21 cellular contexts compared by ENCODE assay signal in genomic region chr13:42750858-42751257, GRCh38. TPM values are rescaled to one million over a fixed set of nuclear protein-coding genes. Genes with fewer than 3 reads are reported as not detected.
DNase-seq lines count a peak whose midpoint lies in the region; ATAC-seq and TF ChIP-seq lines count a peak whose summit lies in the region.
"Had no signal": no experiment of that assay in that cellular context is flagged by ENCODE, and none has a peak within 500 bp of the region (broad histone marks: within the 10 kb centered on the region; RNA-seq: fewer than 3 reads in every experiment).

No MANE protein-coding gene starts in this region.

- WGBS in H9 (ENCODE audit: extremely low coverage, insufficient read length, low lambda C conversion rate), result no CpG with 5 or more reads among the region's 7 CpGs

- no peak overlapping the region for H2BK12ac ChIP-seq in H9 (ENCODE audit: insufficient read length, low read depth, low read length)

- H3K9ac ChIP-seq in H9 (ENCODE audit: extremely low read depth, insufficient read length, low read length), result no peak overlapping the region

- no peak overlapping the region for H3T11ph ChIP-seq in H9 (ENCODE audit: low read length)

- H3K23ac ChIP-seq in H9 (ENCODE audit: insufficient read length, low read depth, low read length), result no peak overlapping the region

- H3K27ac ChIP-seq in H9 (ENCODE audit: insufficient read length, low read depth, low read length), result no peak overlapping the region
- H3K27ac ChIP-seq in naive thymus-derived CD4-positive, alpha-beta T cell (ENCODE audit: low read depth, low read length), result no peak overlapping the region
- no peak overlapping the region for H3K27ac ChIP-seq in ascending aorta
- H3K27ac ChIP-seq: PC-9, SK-N-MC had no signal

- H3K4me3 ChIP-seq in MG63 (no peak overlapping the region), ascending aorta (no peak overlapping the region)
- H3K4me3 ChIP-seq in naive thymus-derived CD4-positive, alpha-beta T cell (ENCODE audit: low read length), result no peak overlapping the region
- H3K4me3 ChIP-seq: PC-9, SK-N-MC had no signal

- peak overlapping the region; percentile 26 for H2BK20ac ChIP-seq in H9 (ENCODE audit: low read depth, low read length, poor library complexity, severe bottlenecking)

- no peak overlapping the region for H3K4ac ChIP-seq in H9 (ENCODE audit: low read depth, low read length)

- H3K9me3 Mint-ChIP-seq in H9 (no peaks in the 10 kb centered on the region), osteocyte (ENCODE audit: unreplicated experiment) (no peaks in the 10 kb centered on the region)
- H3K9me3 Mint-ChIP-seq in naive thymus-derived CD4-positive, alpha-beta T cell, result no peaks in the 10 kb centered on the region
- H3K9me3 Mint-ChIP-seq: HFFc6 had no signal

- no peaks in the 10 kb centered on the region for H3K79me2 ChIP-seq in H9 (ENCODE audit: insufficient read depth, low read length)

- H2BK120ac ChIP-seq in H9 (ENCODE audit: low read depth, low read length, poor library complexity, severe bottlenecking), result no peak overlapping the region

- H3K36me3 ChIP-seq in MG63 (no peaks in the 10 kb centered on the region), ascending aorta (no peaks in the 10 kb centered on the region)
- no peaks in the 10 kb centered on the region for H3K36me3 ChIP-seq in naive thymus-derived CD4-positive, alpha-beta T cell (ENCODE audit: control insufficient read depth in 2 of 3, insufficient read depth in 3 of 3, low read length in 3 of 3)

- no peak overlapping the region for H2AK5ac ChIP-seq in H9 (ENCODE audit: insufficient read length, low read length)

- H3K27me3 Mint-ChIP-seq in H9 (ENCODE audit: low read depth), result no peaks in the 10 kb centered on the region; the same call in 1 of the 2 replicates
- no peaks in the 10 kb centered on the region for H3K27me3 Mint-ChIP-seq in osteocyte (ENCODE audit: unreplicated experiment)
- peaks cover 10 to 18% (median 13%) of the 10 kb centered on the region in 5 donors for H3K27me3 Mint-ChIP-seq in naive thymus-derived CD4-positive, alpha-beta T cell

- no peaks in the 10 kb centered on the region for H3K79me1 ChIP-seq in H9 (ENCODE audit: insufficient read depth, low read depth, low read length, poor library complexity, severe bottlenecking)

- H3K27me3 ChIP-seq in H9 (ENCODE audit: insufficient read depth, low read length) (no peaks in the 10 kb centered on the region), MG63 (no peaks in the 10 kb centered on the region), ascending aorta (no peaks in the 10 kb centered on the region)
- H3K27me3 ChIP-seq in naive thymus-derived CD4-positive, alpha-beta T cell (ENCODE audit: control insufficient read depth in 2 of 2, insufficient read depth in 2 of 2, low read length in 2 of 2), result no peaks in the 10 kb centered on the region

- DNase-seq in H9 (no peak), MG63 (peak; percentile 34), globus pallidus (ENCODE audit: low spot score) (peak; percentile 36), osteocyte (ENCODE audit: extremely low spot score, unreplicated experiment) (no peak), NCI-H226 (no peak), ascending aorta (ENCODE audit: low spot score in 2 of 2) (no peak)
- no peak for DNase-seq in naive thymus-derived CD4-positive, alpha-beta T cell
- DNase-seq: CD4-positive, CD25-positive, alpha-beta regulatory T cell; EL; GF-D8; HFFc6; Kasumi-1; MM.1S; NCI-H1092; NCI-H510A treated with DMSO at 0.1 percent for 48 hours; NCI-H748 treated with DMSO at 0.1 percent for 48 hours; PC-9; RPMI8226; SHP77 treated with DMSO at 0.1 percent for 48 hours had no signal

- TF ChIP-seq CTCF in H9 (conservative IDR thresholded peaks at IDR 0.05) (no peak), osteocyte (IDR thresholded peaks at IDR 0.05) (no peak), ascending aorta (IDR thresholded peaks at IDR 0.05) (no peak)

- H4K8ac ChIP-seq in H9 (replicated peaks; ENCODE audit: insufficient read length, low read depth, low read length), result no peak overlapping the region

- H3K4me2 ChIP-seq in H9 (ENCODE audit: insufficient read depth, insufficient read length, low read length), result no peak overlapping the region
- H3K4me2 ChIP-seq: PC-9 had no signal

- no peaks in the 10 kb centered on the region for H3K23me2 ChIP-seq in H9 (ENCODE audit: insufficient read length, low read depth, low read length, poor library complexity, severe bottlenecking)

- H3K14ac ChIP-seq in H9 (ENCODE audit: insufficient read depth, low read length), result no peak overlapping the region; the same call in 1 of the 2 replicates

- H3K36me3 Mint-ChIP-seq in H9 (ENCODE audit: insufficient read depth in 1 of 3, low read depth in 3 of 3) (no peaks in the 10 kb centered on the region), osteocyte (ENCODE audit: unreplicated experiment) (no peaks in the 10 kb centered on the region)
- no peaks in the 10 kb centered on the region for H3K36me3 Mint-ChIP-seq in naive thymus-derived CD4-positive, alpha-beta T cell
- H3K36me3 Mint-ChIP-seq: CD4-positive, CD25-positive, alpha-beta regulatory T cell had no signal

- intact Hi-C loops in naive thymus-derived CD4-positive, alpha-beta T cell (cut with micrococcal nuclease), result no loop called here
- intact Hi-C loops in ascending aorta (cut with DNase I), result no loop called here

- H3K18ac ChIP-seq in H9 (ENCODE audit: insufficient read length, low read depth, low read length), result no peak overlapping the region

- H3K4me3 Mint-ChIP-seq in H9, result no peak overlapping the region
- H3K4me3 Mint-ChIP-seq in osteocyte (ENCODE audit: unreplicated experiment), result no peak overlapping the region
- no peak overlapping the region for H3K4me3 Mint-ChIP-seq in naive thymus-derived CD4-positive, alpha-beta T cell
- H3K4me3 Mint-ChIP-seq: HFFc6 had no signal

- H3K27ac Mint-ChIP-seq in H9 (peak overlapping the region in 1 of 3 experiments; percentile 88; a peak in 2 of 7 replicates), osteocyte (ENCODE audit: unreplicated experiment) (peak overlapping the region; percentile 53)
- H3K27ac Mint-ChIP-seq in naive thymus-derived CD4-positive, alpha-beta T cell, result no peak overlapping the region
- H3K27ac Mint-ChIP-seq: HFFc6 had no signal

- H3K9me3 ChIP-seq in H9 (ENCODE audit: control insufficient read depth, low read depth, low read length), result no peaks in the 10 kb centered on the region
- H3K9me3 ChIP-seq in MG63, result no peaks in the 10 kb centered on the region
- no peaks in the 10 kb centered on the region for H3K9me3 ChIP-seq in naive thymus-derived CD4-positive, alpha-beta T cell (ENCODE audit: control insufficient read depth in 2 of 3, low read length in 3 of 3)
- H3K9me3 ChIP-seq in ascending aorta, result no peaks in the 10 kb centered on the region

- CTCF ChIA-PET in naive thymus-derived CD4-positive, alpha-beta T cell (lab: Charles Lee), result no interaction called here

- POLR2A ChIA-PET in naive thymus-derived CD4-positive, alpha-beta T cell (lab: Charles Lee), result no interaction called here

- H3K4me1 Mint-ChIP-seq in H9 (peaks cover 0 to 10% of the 10 kb centered on the region in 2 experiments; a peak in 1 of 4 replicates), osteocyte (ENCODE audit: unreplicated experiment) (peaks cover 43% of the 10 kb centered on the region)
- H3K4me1 Mint-ChIP-seq in naive thymus-derived CD4-positive, alpha-beta T cell, result peaks cover 0 to 6% (median 0%) of the 10 kb centered on the region in 7 donors
- H3K4me1 Mint-ChIP-seq: CD4-positive, CD25-positive, alpha-beta regulatory T cell had no signal

- no peak overlapping the region for H4K5ac ChIP-seq in H9 (ENCODE audit: insufficient read length, low read depth, low read length)

- H3K4me1 ChIP-seq in H9 (ENCODE audit: insufficient read depth, low read length) (peaks cover 2% of the 10 kb centered on the region; the same call in 1 of the 2 replicates), ascending aorta (no peaks in the 10 kb centered on the region)
- no peaks in the 10 kb centered on the region for H3K4me1 ChIP-seq in naive thymus-derived CD4-positive, alpha-beta T cell (ENCODE audit: control insufficient read depth in 2 of 2, insufficient read depth in 2 of 2, low read length in 2 of 2)

- no peak overlapping the region for H2BK5ac ChIP-seq in H9 (ENCODE audit: insufficient read length, low read length)

- no peaks in the 10 kb centered on the region for H4K20me1 ChIP-seq in H9 (ENCODE audit: control insufficient read depth, insufficient read depth, insufficient read length)

- H4K91ac ChIP-seq in H9 (ENCODE audit: insufficient read length, low read depth, low read length), result no peak overlapping the region

- ATAC-seq in naive thymus-derived CD4-positive, alpha-beta T cell, result no peak

- no peak overlapping the region for H2AFZ ChIP-seq in H9 (ENCODE audit: low read length)
- H2AFZ ChIP-seq: PC-9 had no signal

- H3K56ac ChIP-seq in H9 (ENCODE audit: insufficient read length, low read depth, low read length), result no peak overlapping the region

- no peak overlapping the region for H2BK15ac ChIP-seq in H9 (ENCODE audit: low read depth, low read length)

RNA-seq across cellular contexts. Expression of gene FAM216B, which starts 30.5 kb away (rescaled TPM):
- total RNA-seq in H9 (2021) (not detected in 2 replicates), osteocyte (not detected in 2 replicates), ascending aorta (not detected)
- not detected in 2 replicates for total RNA-seq in MG63 (2014; rRNA removed; shearing (Covaris generic); ENCODE audit: low replicate concordance)
- total RNA-seq in naive thymus-derived CD4-positive, alpha-beta T cell, result not detected
- polyA plus RNA-seq in naive thymus-derived CD4-positive, alpha-beta T cell, result not detected
- total RNA-seq: CD4-positive, CD25-positive, alpha-beta regulatory T cell; HFFc6; PC-9 had no signal
- polyA plus RNA-seq: BJ; CD4-positive, CD25-positive, alpha-beta regulatory T cell had no signal

Comparison
In these comparisons a context has a peak if more than half of its experiments do, and no peak if none do; other contexts are left out.
1. DNase-seq: peak in MG63 (single experiment) and globus pallidus (single experiment); none in H9 (single experiment), osteocyte (single experiment), naive thymus-derived CD4-positive, alpha-beta T cell (0 of 9), NCI-H226 (single experiment) and ascending aorta (0 of 2).